Comparison of ENCODE assay signal across 10 cellular contexts in genomic region chr4:87078987-87079469, GRCh38.
DNase-seq lines count a peak whose midpoint lies in the region; ATAC-seq and TF ChIP-seq lines count a peak whose summit lies in the region.
"Had no signal": no experiment of that assay in that cellular context is flagged by ENCODE, and none has a peak within 500 bp of the region (broad histone marks: within the 10 kb centered on the region; RNA-seq: fewer than 3 reads in every experiment).

No MANE protein-coding gene starts in this region.

- no peak overlapping the region for H3K23ac ChIP-seq in trophoblast cell (ENCODE audit: low read length)

- H3K9me3 ChIP-seq in trophoblast cell (ENCODE audit: insufficient read depth, low read depth, low read length): no peaks in the 10 kb centered on the region

- no peak overlapping the region for H3K4me3 ChIP-seq in trophoblast cell (ENCODE audit: low read depth, low read length)

- H3K4me2 ChIP-seq in trophoblast cell (ENCODE audit: low read length): no peak overlapping the region

- TF ChIP-seq CTCF in AG09319 (IDR thresholded peaks at IDR 0.05; ENCODE audit: low read depth, low read length): no peak

- H3K4me1 ChIP-seq in trophoblast cell (ENCODE audit: control insufficient read depth in 1 of 2, insufficient read depth in 2 of 2, low read length in 2 of 2): no peaks in the 10 kb centered on the region

- H2BK5ac ChIP-seq in trophoblast cell (ENCODE audit: low read depth, low read length, poor library complexity): no peak overlapping the region

- no peak overlapping the region for H3K27ac ChIP-seq in trophoblast cell (ENCODE audit: low read depth, low read length)

- H3K79me1 ChIP-seq in trophoblast cell (ENCODE audit: low read length): no peaks in the 10 kb centered on the region

- H2BK120ac ChIP-seq in trophoblast cell (ENCODE audit: insufficient read depth, low read length, poor library complexity): no peak overlapping the region

- H4K8ac ChIP-seq in trophoblast cell (ENCODE audit: low read depth, low read length): no peak overlapping the region

- WGBS in trophoblast cell (ENCODE audit: extremely low coverage, insufficient coverage, insufficient read length): no CpG with 5 or more reads among the region's 6 CpGs

- intact Hi-C loops in Right ventricle myocardium superior (cut with DNase I): no loop called here

- H3K4ac ChIP-seq in trophoblast cell (ENCODE audit: low read depth, low read length): no peak overlapping the region

- no peak overlapping the region for H3K9ac ChIP-seq in trophoblast cell (ENCODE audit: low read length)

- ATAC-seq in Right ventricle myocardium superior (ENCODE audit: poor library complexity): peak; percentile 80
- no peak for ATAC-seq in HG02981 (IDR thresholded peaks at IDR 0.05; ENCODE audit: unreplicated experiment)

- no peak overlapping the region for H4K12ac ChIP-seq in trophoblast cell (ENCODE audit: low read depth, low read length)

- H3K14ac ChIP-seq in trophoblast cell (ENCODE audit: low read length): no peak overlapping the region

- no peak overlapping the region for H3K18ac ChIP-seq in trophoblast cell (ENCODE audit: low read length)

- H3K27me3 ChIP-seq in trophoblast cell (ENCODE audit: insufficient read depth, low read length): no peaks in the 10 kb centered on the region

- no peak overlapping the region for H2AK5ac ChIP-seq in trophoblast cell (ENCODE audit: low read length)

- peak; percentile 72 for DNase-seq in AG09319 (ENCODE audit: extremely low read depth, low read depth)
- peak; percentile 26 for DNase-seq in astrocyte of the hippocampus (ENCODE audit: low read depth, low spot score)
- peak; percentile 58 for DNase-seq in Right ventricle myocardium superior
- peak; percentile 50 to 74 for DNase-seq in trophoblast cell
- DNase-seq in NCI-H146 treated with DMSO at 0.1 percent for 48 hours (lab: John Stamatoyannopoulos, UW; ENCODE audit: unreplicated experiment): no peak
- DNase-seq in NK-92 (lab: John Stamatoyannopoulos, UW; ENCODE audit: unreplicated experiment): no peak
- DNase-seq in NCI-H1436 treated with DMSO at 0.1 percent for 48 hours (lab: John Stamatoyannopoulos, UW): no peak
- DNase-seq: activated T-cell treated with anti-CD3 and anti-CD28 coated beads for 4 hours; CD8-positive, alpha-beta memory T cell had no signal

- no peak overlapping the region for H4K91ac ChIP-seq in trophoblast cell (ENCODE audit: low read depth, low read length)

- H3K79me2 ChIP-seq in trophoblast cell (ENCODE audit: control insufficient read depth, insufficient read depth, low read length, poor library complexity): no peaks in the 10 kb centered on the region

- H3K36me3 ChIP-seq in trophoblast cell (ENCODE audit: control insufficient read depth in 1 of 2, insufficient read depth in 2 of 2, low read length in 2 of 2): no peaks in the 10 kb centered on the region

- H2AFZ ChIP-seq in trophoblast cell (ENCODE audit: insufficient read depth, low read length, poor library complexity): no peak overlapping the region

- H2BK12ac ChIP-seq in trophoblast cell (ENCODE audit: low read length): no peak overlapping the region

Comparison
In these comparisons a context has a peak if more than half of its experiments do, and no peak if none do; other contexts are left out.
1. DNase-seq: peak in AG09319 (single experiment), astrocyte of the hippocampus (single experiment), Right ventricle myocardium superior (single experiment) and trophoblast cell (2 of 2); none in NCI-H146 treated with DMSO at 0.1 percent for 48 hours (single experiment), NK-92 (single experiment) and NCI-H1436 treated with DMSO at 0.1 percent for 48 hours (single experiment).